In genomic region chr14:88481794-88482193, GRCh38 we compare ENCODE assay signal across 16 cellular contexts.
DNase-seq lines count a peak whose midpoint lies in the region; ATAC-seq and TF ChIP-seq lines count a peak whose summit lies in the region.
"Had no signal": no experiment of that assay in that cellular context is flagged by ENCODE, and none has a peak within 500 bp of the region (broad histone marks: within the 10 kb centered on the region; RNA-seq: fewer than 3 reads in every experiment).

No MANE protein-coding gene starts in this region.

- no TSS peak for BruUV-seq in IMR-90 (replicated peaks; lab: Mats Ljungman, UMichigan)

- no peak overlapping the region for H4K8ac ChIP-seq in IMR-90 (ENCODE audit: low read depth in 2 of 2, low read length in 2 of 2)
- no peak overlapping the region for H4K8ac ChIP-seq in mesendoderm (ENCODE audit: low read depth, low read length)

- no peak overlapping the region for H2AFZ ChIP-seq in IMR-90 (replicated peaks; ENCODE audit: low read length, poor library complexity)

- CTCF ChIA-PET in IMR-90 (lab: Yijun Ruan, JAX), result interaction anchor here (0.7 to 0.9 kb wide), 3 partner anchors 10 to 293 kb away, joined by 3 to 4 read pairs (median 3); no protein-coding TSS in a partner anchor

- no peak overlapping the region for H3K27ac ChIP-seq in IMR-90 (ENCODE audit: insufficient read depth, low read length)
- peak overlapping the region in 3 of 10 donors; percentile 0 to 42 (median 39) for H3K27ac ChIP-seq in heart right ventricle
- H3K27ac ChIP-seq in lower lobe of right lung, result peak overlapping the region; percentile 43
- peak overlapping the region; percentile 30 for H3K27ac ChIP-seq in upper lobe of right lung
- H3K27ac ChIP-seq in mesendoderm (ENCODE audit: low read depth, low read length), result no peak overlapping the region
- H3K27ac ChIP-seq: Peyer's patch had no signal

- TF ChIP-seq CTCF in IMR-90 (conservative IDR thresholded peaks at IDR 0.05; ENCODE audit: low read depth, low read length) (no peak), heart right ventricle (IDR thresholded peaks at IDR 0.05) (no peak), lower lobe of right lung (IDR thresholded peaks at IDR 0.05) (no peak), upper lobe of right lung (IDR thresholded peaks at IDR 0.05) (no peak)

- H3K79me1 ChIP-seq in IMR-90 (ENCODE audit: low read depth in 1 of 2, low read length in 2 of 2), result peaks cover 3 to 21% of the 10 kb centered on the region in 2 experiments
- peaks cover 2% of the 10 kb centered on the region for H3K79me1 ChIP-seq in mesendoderm (ENCODE audit: low read length)

- H2BK15ac ChIP-seq in IMR-90 (ENCODE audit: low read depth, low read length) (no peak overlapping the region), mesendoderm (replicated peaks; ENCODE audit: low read depth) (no peak overlapping the region)

- H3K9me3 ChIP-seq in IMR-90 (ENCODE audit: control insufficient read depth, insufficient read depth, low read length) (no peaks in the 10 kb centered on the region), heart right ventricle (no peaks in the 10 kb centered on the region), lower lobe of right lung (no peaks in the 10 kb centered on the region), upper lobe of right lung (no peaks in the 10 kb centered on the region)
- H3K9me3 ChIP-seq: Peyer's patch had no signal

- H3K4me2 ChIP-seq in IMR-90 (ENCODE audit: low read depth, low read length) (no peak overlapping the region), mesendoderm (ENCODE audit: low read length) (no peak overlapping the region)

- intact Hi-C loops in IMR-90 (cut with micrococcal nuclease), result no loop called here
- intact Hi-C loops in heart right ventricle (cut with DNase I), result no loop called here
- intact Hi-C loops in lower lobe of right lung (cut with DNase I), result no loop called here
- intact Hi-C loops in upper lobe of right lung (cut with DNase I), result no loop called here

- H3K4me3 ChIP-seq in IMR-90 (ENCODE audit: insufficient read depth, low read depth, low read length) (no peak overlapping the region), heart right ventricle (no peak overlapping the region), lower lobe of right lung (no peak overlapping the region), upper lobe of right lung (no peak overlapping the region), mesendoderm (ENCODE audit: low read length) (no peak overlapping the region)
- H3K4me3 ChIP-seq: Peyer's patch had no signal

- dilution Hi-C loops in IMR-90 (cut with HindIII; ENCODE audit: low sequenced_read_pairs, unreplicated experiment), result no loop called here

- H2AK9ac ChIP-seq in IMR-90 (replicated peaks; ENCODE audit: low read depth, low read length, poor library complexity), result no peak overlapping the region

- in situ Hi-C loops in IMR-90 (cut with MboI; ENCODE audit: low sequenced_read_pairs), result no loop called here

- H3K36me3 ChIP-seq in IMR-90 (ENCODE audit: control insufficient read depth, insufficient read depth, low read length), result peaks cover 43% of the 10 kb centered on the region
- peaks cover 4 to 99% (median 26%) of the 10 kb centered on the region in 9 donors for H3K36me3 ChIP-seq in heart right ventricle
- peaks cover 69% of the 10 kb centered on the region for H3K36me3 ChIP-seq in lower lobe of right lung
- peaks cover 38% of the 10 kb centered on the region for H3K36me3 ChIP-seq in upper lobe of right lung
- peaks cover 1% of the 10 kb centered on the region for H3K36me3 ChIP-seq in mesendoderm (ENCODE audit: control insufficient read depth, insufficient read depth, low read length)

- DNase-seq in IMR-90 (peak; percentile 30), heart right ventricle (no peak), lower lobe of right lung (peak; percentile 58), upper lobe of right lung (no peak), mesendoderm (no peak), NCI-H1105 treated with DMSO at 0.1 percent for 48 hours (lab: John Stamatoyannopoulos, UW) (no peak)
- DNase-seq: CD8-positive, alpha-beta memory T cell; HCEC 1CT; NCI-H1417; NCI-H2029; NCI-H2171 treated with DMSO at 0.1 percent for 48 hours; NCI-H510A; NCI-H82; Peyer's patch; SIG-M5 had no signal

- H3K23ac ChIP-seq in IMR-90 (ENCODE audit: low read depth, low read length) (no peak overlapping the region), mesendoderm (ENCODE audit: low read length) (no peak overlapping the region)

- no peaks in the 10 kb centered on the region for H4K20me1 ChIP-seq in IMR-90 (ENCODE audit: insufficient read depth, low read length)

- H3K14ac ChIP-seq in IMR-90 (replicated peaks; ENCODE audit: low read depth, low read length), result no peak overlapping the region

- ATAC-seq in IMR-90 (ENCODE audit: low read depth), result peak; percentile 77
- ATAC-seq in heart right ventricle, result peak in 7 of 8 donors; percentile 34 to 76 (median 68)
- peak; percentile 92 to 94 for ATAC-seq in lower lobe of right lung
- peak; percentile 90 for ATAC-seq in upper lobe of right lung
- no peak for ATAC-seq in HG02759 (IDR thresholded peaks at IDR 0.05; ENCODE audit: unreplicated experiment)

- no peak overlapping the region for H3K18ac ChIP-seq in IMR-90 (ENCODE audit: low read depth, low read length)
- H3K18ac ChIP-seq in mesendoderm (ENCODE audit: low read length), result no peak overlapping the region

- H2BK5ac ChIP-seq in IMR-90 (ENCODE audit: low read depth, low read length, poor library complexity, severe bottlenecking) (no peak overlapping the region), mesendoderm (ENCODE audit: low read length) (no peak overlapping the region)

- TF ChIP-seq POLR2A in IMR-90 (IDR thresholded peaks at IDR 0.05; ENCODE audit: low read depth, low read length), result no peak

- H3K27me3 ChIP-seq in IMR-90 (ENCODE audit: control insufficient read depth, insufficient read depth, low read length), result no peaks in the 10 kb centered on the region
- H3K27me3 ChIP-seq in heart right ventricle, result no peaks in the 10 kb centered on the region
- H3K27me3 ChIP-seq in lower lobe of right lung (ENCODE audit: low read depth), result no peaks in the 10 kb centered on the region
- H3K27me3 ChIP-seq in upper lobe of right lung, result no peaks in the 10 kb centered on the region
- H3K27me3 ChIP-seq in mesendoderm (ENCODE audit: insufficient read depth, low read length, poor library complexity), result no peaks in the 10 kb centered on the region
- H3K27me3 ChIP-seq: Peyer's patch had no signal

- H3K4me1 ChIP-seq in IMR-90 (ENCODE audit: control insufficient read depth, insufficient read depth, low read length) (peaks cover 7% of the 10 kb centered on the region), heart right ventricle (peaks cover 0 to 33% (median 13%) of the 10 kb centered on the region in 9 donors), lower lobe of right lung (no peaks in the 10 kb centered on the region), upper lobe of right lung (no peaks in the 10 kb centered on the region), mesendoderm (ENCODE audit: control insufficient read depth, low read depth, low read length) (no peaks in the 10 kb centered on the region)
- H3K4me1 ChIP-seq: Peyer's patch had no signal

- no peak overlapping the region for H3K56ac ChIP-seq in IMR-90 (ENCODE audit: extremely low read depth, insufficient read depth, low read length)
- no peak overlapping the region for H3K56ac ChIP-seq in mesendoderm (ENCODE audit: low read length)

- no peaks in the 10 kb centered on the region for H3K79me2 ChIP-seq in mesendoderm (ENCODE audit: control insufficient read depth, insufficient read depth, low read length)

- H2AK5ac ChIP-seq in IMR-90 (ENCODE audit: low read depth, low read length) (no peak overlapping the region), mesendoderm (ENCODE audit: low read length) (no peak overlapping the region)

- TF ChIP-seq RAD21 in IMR-90 (IDR thresholded peaks at IDR 0.05; ENCODE audit: low read length), result no peak

- peaks cover 4% of the 10 kb centered on the region for H3K9me1 ChIP-seq in IMR-90 (ENCODE audit: insufficient read depth, low read length)

- H4K5ac ChIP-seq in IMR-90 (ENCODE audit: low read depth, low read length) (no peak overlapping the region), mesendoderm (ENCODE audit: low read length) (no peak overlapping the region)

- H2BK20ac ChIP-seq in IMR-90 (ENCODE audit: low read depth, low read length), result no peak overlapping the region

- H3K9ac ChIP-seq in IMR-90 (ENCODE audit: low read depth, low read length) (no peak overlapping the region), mesendoderm (ENCODE audit: low read length) (no peak overlapping the region)

- POLR2A ChIA-PET in IMR-90 (lab: Charles Lee; ENCODE audit: unreplicated experiment), result no interaction called here

- 100% methylated on average over 4 of the region's 7 CpGs; no CpG with 5 or more reads in 1 of the 2 experiments for WGBS in IMR-90 (ENCODE audit: extremely low coverage in 2 of 2, insufficient read length in 1 of 2), 2 experiments
- WGBS in heart right ventricle, 2 donors, result 58% methylated on average over 7 of the region's 7 CpGs
- WGBS in mesendoderm (ENCODE audit: extremely low coverage, insufficient coverage, low lambda C conversion rate), result no CpG with 5 or more reads among the region's 7 CpGs

- no peak overlapping the region for H3K4ac ChIP-seq in IMR-90 (ENCODE audit: low read depth, low read length)
- H3K4ac ChIP-seq in mesendoderm (ENCODE audit: low read depth, low read length), result no peak overlapping the region

- no peak overlapping the region for H4K91ac ChIP-seq in IMR-90 (ENCODE audit: insufficient read depth, low read depth, low read length)

- H2BK120ac ChIP-seq in IMR-90 (ENCODE audit: low read depth, low read length), result no peak overlapping the region
- no peak overlapping the region for H2BK120ac ChIP-seq in mesendoderm (ENCODE audit: low read depth, low read length)

TF ChIP-seq in IMR-90, 13 proteins besides CTCF, POLR2A, EP300 and RAD21 (continues in another document):
- TF ChIP-seq ELK1 (IDR thresholded peaks at IDR 0.05; ENCODE audit: borderline replicate concordance, low read depth, low read length), result no peak
- TF ChIP-seq BHLHE40 (IDR thresholded peaks at IDR 0.05; ENCODE audit: low read depth, low read length), result no peak
- no peak for TF ChIP-seq FOS (IDR thresholded peaks at IDR 0.05; ENCODE audit: low read depth, low read length)
- no peak for TF ChIP-seq CHD1 (IDR thresholded peaks at IDR 0.05; ENCODE audit: low read depth, low read length)
- no peak for TF ChIP-seq NFE2L2 (IDR thresholded peaks at IDR 0.05; ENCODE audit: low read depth, low read length)
- no peak for TF ChIP-seq MAFK (IDR thresholded peaks at IDR 0.05; ENCODE audit: low read depth, low read length)

Comparison
In these comparisons a context has a peak if more than half of its experiments do, and no peak if none do; other contexts are left out.
1. DNase-seq: peak in IMR-90 (single experiment) and lower lobe of right lung (single experiment); none in heart right ventricle (0 of 2), upper lobe of right lung (single experiment), mesendoderm (single experiment) and NCI-H1105 treated with DMSO at 0.1 percent for 48 hours (single experiment).
2. H3K27ac ChIP-seq: peak in lower lobe of right lung (single experiment) and upper lobe of right lung (single experiment); none in IMR-90 (single experiment) and mesendoderm (single experiment).